21 cellular contexts compared by ENCODE assay signal in genomic region chr20:11090751-11091150, GRCh38.
A peak's percentile ranks its signal among the peaks of the same experiment; 100 is the strongest.
DNase-seq lines count a peak whose midpoint lies in the region; ATAC-seq and TF ChIP-seq lines count a peak whose summit lies in the region.
"Had no signal": no experiment of that assay in that cellular context is flagged by ENCODE, and none has a peak within 500 bp of the region (broad histone marks: within the 10 kb centered on the region; RNA-seq: fewer than 3 reads in every experiment).

No MANE protein-coding gene starts in this region.

- H3K36me3 ChIP-seq in SK-N-SH (replicated peaks in 1 of 2; ENCODE audit: control insufficient read depth in 1 of 2, insufficient read depth in 2 of 2, low read length in 1 of 2) = no peaks in the 10 kb centered on the region
- H3K36me3 ChIP-seq: BLaER1, MG63 had no signal

- no peaks in the 10 kb centered on the region; a peak in 1 of 4 replicates for H3K4me1 ChIP-seq in SK-N-SH (ENCODE audit: control insufficient read depth in 1 of 2, insufficient read depth in 2 of 2, low read depth in 1 of 2, low read length in 1 of 2)
- H3K4me1 ChIP-seq: BLaER1 had no signal

- H3K27ac ChIP-seq in SK-N-SH (ENCODE audit: low read depth in 2 of 2, low read length in 1 of 2) = peak overlapping the region in 1 of 2 experiments; percentile 65; a peak in 1 of 4 replicates
- peak overlapping the region; percentile 18 for H3K27ac ChIP-seq in caudate nucleus (ENCODE audit: low read depth, low read length)
- H3K27ac ChIP-seq: BLaER1, SK-N-MC had no signal

- no peak for TF ChIP-seq RAD21 in SK-N-SH (IDR thresholded peaks at IDR 0.05; ENCODE audit: low read length)

- H4K20me1 ChIP-seq in SK-N-SH (ENCODE audit: insufficient read depth) = no peaks in the 10 kb centered on the region
- H4K20me1 ChIP-seq: BLaER1 had no signal

- no peaks in the 10 kb centered on the region for H3K79me2 ChIP-seq in SK-N-SH (ENCODE audit: insufficient read depth)

- no peaks in the 10 kb centered on the region for H3K27me3 ChIP-seq in SK-N-SH (ENCODE audit: insufficient read depth)
- H3K27me3 ChIP-seq: BLaER1, MG63 had no signal

- H3K9ac ChIP-seq in SK-N-SH = no peak overlapping the region
- H3K9ac ChIP-seq: BLaER1 had no signal

- CTCF ChIA-PET in SK-N-SH (lab: Yijun Ruan, JAX) = no interaction called here

- H3K9me3 ChIP-seq in SK-N-SH = no peaks in the 10 kb centered on the region
- H3K9me3 ChIP-seq: BLaER1, MG63 had no signal

- peak overlapping the region; percentile 7; the same call in 1 of the 2 replicates for H3K4me2 ChIP-seq in SK-N-SH
- H3K4me2 ChIP-seq: BLaER1 had no signal

- TF ChIP-seq CTCF in SK-N-SH (IDR thresholded peaks at IDR 0.05) = no peak

- no peak overlapping the region for H3K4me3 ChIP-seq in SK-N-SH (ENCODE audit: low read depth in 2 of 2, low read length in 1 of 2)
- H3K4me3 ChIP-seq: BLaER1, MG63, SK-N-MC had no signal

- H3K9me2 ChIP-seq in SK-N-SH = no peaks in the 10 kb centered on the region

- no peaks in the 10 kb centered on the region for H3F3A ChIP-seq in SK-N-SH (replicated peaks; ENCODE audit: insufficient read depth)

- ATAC-seq in SK-N-SH treated with all-trans-retinoic acid at 6 μM for 48 hours = no peak
- ATAC-seq in GM18870 (IDR thresholded peaks at IDR 0.05; ENCODE audit: unreplicated experiment) = no peak
- ATAC-seq: T-cell had no signal

- WGBS in SK-N-SH (ENCODE audit: low lambda C conversion rate) = 86% methylated on average over 1 of the region's 1 CpG

- POLR2A ChIA-PET in SK-N-SH (lab: Yijun Ruan, JAX) = no interaction called here

- no peak for TF ChIP-seq EP300 in SK-N-SH (IDR thresholded peaks at IDR 0.05; ENCODE audit: borderline replicate concordance in 1 of 2, low read depth in 1 of 2, low read length in 1 of 2)

- H2AFZ ChIP-seq in SK-N-SH (ENCODE audit: low read depth) = 0 out of 2 replicates have a peak overlapping the region, but pooled peaks have one; percentile 1

- DNase-seq in SK-N-SH (no peak), NCI-H748 treated with DMSO at 0.1 percent for 48 hours (lab: John Stamatoyannopoulos, UW) (peak; percentile 46), caudate nucleus (lab: John Stamatoyannopoulos, UW) (no peak), T-helper 1 cell (no peak), NCI-H510A treated with DMSO at 0.1 percent for 48 hours (lab: John Stamatoyannopoulos, UW) (no peak)
- DNase-seq in activated effector memory CD4-positive, alpha-beta T cell treated with Interleukin-2 at 50 U/mL for 16 hours = no peak
- DNase-seq: CD4-positive, alpha-beta memory T cell; GF-D8; Karpas-422; MG63; NCI-H1092; NCI-H2107; NCI-H226; NCI-H524 treated with DMSO at 0.1 percent for 48 hours; OCI-M1; Right ventricle myocardium superior; T-cell had no signal

TF ChIP-seq in SK-N-SH, 30 proteins besides CTCF, POLR2A, EP300 and RAD21 (continues in another document):
- no peak for TF ChIP-seq FOXJ3 (CRISPR knock-in tag; IDR thresholded peaks at IDR 0.05)
- no peak for TF ChIP-seq SIN3A (IDR thresholded peaks at IDR 0.05; ENCODE audit: borderline replicate concordance, low read depth, low read length)
- no peak for TF ChIP-seq NFIC (IDR thresholded peaks at IDR 0.05; ENCODE audit: borderline replicate concordance)
- no peak for TF ChIP-seq GABPA (IDR thresholded peaks at IDR 0.05; ENCODE audit: low read depth)
- TF ChIP-seq RCOR1 (IDR thresholded peaks at IDR 0.05; ENCODE audit: low read length) = no peak
- TF ChIP-seq SMC3 (IDR thresholded peaks at IDR 0.05; ENCODE audit: low read depth, low read length) = no peak
- TF ChIP-seq, protein P1, sequence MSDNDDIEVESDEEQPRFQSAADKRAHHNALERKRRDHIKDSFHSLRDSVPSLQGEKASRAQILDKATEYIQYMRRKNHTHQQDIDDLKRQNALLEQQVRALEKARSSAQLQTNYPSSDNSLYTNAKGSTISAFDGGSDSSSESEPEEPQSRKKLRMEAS (IDR thresholded peaks at IDR 0.05; ENCODE audit: low read depth) = no peak
- no peak for TF ChIP-seq RXRA (IDR thresholded peaks at IDR 0.05; ENCODE audit: borderline replicate concordance, low read depth)
- TF ChIP-seq POLR2AphosphoS5 (IDR thresholded peaks at IDR 0.05; ENCODE audit: low read depth, low read length) = no peak
- no peak for TF ChIP-seq ZBTB33 (IDR thresholded peaks at IDR 0.05; ENCODE audit: borderline replicate concordance, low read depth)
- TF ChIP-seq MEF2A (IDR thresholded peaks at IDR 0.05; ENCODE audit: borderline replicate concordance, low read depth) = no peak
- TF ChIP-seq, protein P2, sequence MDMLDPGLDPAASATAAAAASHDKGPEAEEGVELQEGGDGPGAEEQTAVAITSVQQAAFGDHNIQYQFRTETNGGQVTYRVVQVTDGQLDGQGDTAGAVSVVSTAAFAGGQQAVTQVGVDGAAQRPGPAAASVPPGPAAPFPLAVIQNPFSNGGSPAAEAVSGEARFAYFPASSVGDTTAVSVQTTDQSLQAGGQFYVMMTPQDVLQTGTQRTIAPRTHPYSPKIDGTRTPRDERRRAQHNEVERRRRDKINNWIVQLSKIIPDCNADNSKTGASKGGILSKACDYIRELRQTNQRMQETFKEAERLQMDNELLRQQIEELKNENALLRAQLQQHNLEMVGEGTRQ (IDR thresholded peaks at IDR 0.05; ENCODE audit: borderline replicate concordance, low read depth, low read length) = no peak
- TF ChIP-seq TCF12 (IDR thresholded peaks at IDR 0.05) = no peak

TF ChIP-seq in SK-N-SH treated with all-trans-retinoic acid at 6 μM for 48 hours, 23 proteins besides CTCF, POLR2A, EP300 and RAD21:
- TF ChIP-seq ZC3H10 (CRISPR knock-in tag; IDR thresholded peaks at IDR 0.05) (no peak), TOX (CRISPR knock-in tag; IDR thresholded peaks at IDR 0.05; ENCODE audit: borderline replicate concordance) (no peak), ZFP3 (CRISPR knock-in tag; IDR thresholded peaks at IDR 0.05) (no peak), ZNF8 (CRISPR knock-in tag; IDR thresholded peaks at IDR 0.05) (no peak), ZNF70 (CRISPR knock-in tag; IDR thresholded peaks at IDR 0.05) (no peak), GLIS3 (CRISPR knock-in tag; IDR thresholded peaks at IDR 0.05) (no peak), BACH2 (CRISPR knock-in tag; IDR thresholded peaks at IDR 0.05; ENCODE audit: borderline replicate concordance) (no peak), CSRNP3 (CRISPR knock-in tag; IDR thresholded peaks at IDR 0.05) (no peak), ISL1 (CRISPR knock-in tag; IDR thresholded peaks at IDR 0.05) (no peak), ZNF565 (CRISPR knock-in tag; conservative IDR thresholded peaks at IDR 0.05; ENCODE audit: low read depth) (no peak)
